In the genomic region with DNA sequence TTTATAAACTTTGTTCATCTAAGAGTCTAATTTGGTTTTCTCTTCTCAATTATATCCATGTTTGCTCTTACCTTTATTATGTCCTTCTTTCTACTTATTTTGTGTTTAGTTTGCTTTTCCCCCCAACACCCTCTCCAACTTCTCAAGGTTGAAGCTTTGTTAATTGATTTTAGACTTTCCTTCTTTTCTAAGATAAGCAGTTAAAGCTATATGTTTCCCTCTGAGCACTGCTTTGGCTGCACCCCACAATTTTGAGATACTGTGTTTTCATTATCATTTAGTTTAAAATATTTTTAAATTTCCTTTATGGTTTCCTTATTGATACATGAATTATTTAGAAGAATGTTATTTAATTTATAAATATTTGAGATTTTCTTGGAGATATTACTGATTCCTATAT, we compare ENCODE assay signal across 24 cellular contexts. TPM values are rescaled to one million over a fixed set of nuclear protein-coding genes. Genes with fewer than 3 reads are reported as not detected.
DNase-seq lines count a peak whose midpoint lies in the region; ATAC-seq, FAIRE-seq and TF ChIP-seq lines count a peak whose summit lies in the region.
"Had no signal": no experiment of that assay in that cellular context is flagged by ENCODE, and none has a peak within 500 bp of the region (broad histone marks: within the 10 kb centered on the region; RNA-seq: fewer than 3 reads in every experiment).

No MANE protein-coding gene starts in this region.

- no peaks in the 10 kb centered on the region for H3K4me1 Mint-ChIP-seq in type B pancreatic cell (ENCODE audit: unreplicated experiment)
- no peaks in the 10 kb centered on the region for H3K4me1 Mint-ChIP-seq in mesothelial cell of epicardium
- H3K4me1 Mint-ChIP-seq: B cell; CD4-positive, alpha-beta memory T cell; CD4-positive, CD25-positive, alpha-beta regulatory T cell; CD8-positive, alpha-beta memory T cell had no signal

- H3K27ac Mint-ChIP-seq in type B pancreatic cell (no peak overlapping the region), mesothelial cell of epicardium (no peak overlapping the region)
- H3K27ac Mint-ChIP-seq: B cell; CD4-positive, alpha-beta memory T cell; CD4-positive, CD25-positive, alpha-beta regulatory T cell; CD8-positive, alpha-beta memory T cell had no signal

- peaks cover 5% of the 10 kb centered on the region for H3K9me3 Mint-ChIP-seq in type B pancreatic cell
- H3K9me3 Mint-ChIP-seq in mesothelial cell of epicardium = peaks cover 14% of the 10 kb centered on the region

- TF ChIP-seq CTCF in type B pancreatic cell (conservative IDR thresholded peaks at IDR 0.05) = no peak
- TF ChIP-seq CTCF in mesothelial cell of epicardium (IDR thresholded peaks at IDR 0.05; ENCODE audit: unreplicated experiment) = no peak

- H3K36me3 Mint-ChIP-seq in type B pancreatic cell = no peaks in the 10 kb centered on the region
- peaks cover 9% of the 10 kb centered on the region for H3K36me3 Mint-ChIP-seq in mesothelial cell of epicardium
- H3K36me3 Mint-ChIP-seq: CD4-positive, alpha-beta memory T cell; CD4-positive, CD25-positive, alpha-beta regulatory T cell; CD8-positive, alpha-beta memory T cell had no signal

- H3K4me3 Mint-ChIP-seq in type B pancreatic cell (no peak overlapping the region), mesothelial cell of epicardium (no peak overlapping the region)
- H3K4me3 Mint-ChIP-seq: B cell; CD4-positive, alpha-beta memory T cell; CD8-positive, alpha-beta memory T cell had no signal

- H3K27me3 Mint-ChIP-seq in type B pancreatic cell (peaks cover under 1% of the 10 kb centered on the region), mesothelial cell of epicardium (ENCODE audit: low read depth) (no peaks in the 10 kb centered on the region)

- peak; percentile 6 for FAIRE-seq in A204.1 (lab: Jason Lieb, UNC)
- peak; percentile 67 for FAIRE-seq in G401.6 (lab: Jason Lieb, UNC)
- peak; percentile 46 for FAIRE-seq in RCC 7860 (lab: Jason Lieb, UNC)
- peak; percentile 47 for FAIRE-seq in colon (lab: Jason Lieb, UNC)
- FAIRE-seq: A549, GM12891 had no signal

- no peak for DNase-seq in RCC 7860 (ENCODE audit: low spot score)
- no peak for DNase-seq in type B pancreatic cell (ENCODE audit: extremely low spot score, unreplicated experiment)
- no peak for DNase-seq in mesothelial cell of epicardium (ENCODE audit: low spot score in 2 of 2, unreplicated experiment in 2 of 2)
- no peak for DNase-seq in NCI-H1436 (lab: John Stamatoyannopoulos, UW)
- DNase-seq: 8988T; AML-193; CD4-positive, alpha-beta memory T cell; CD4-positive, CD25-positive, alpha-beta regulatory T cell; CD8-positive, alpha-beta memory T cell; COR-L47; DMS 273 treated with DMSO at 0.1 percent for 48 hours; DMS153; DMS53; DMS79; DND-41; EL; GF-D8 had no signal

- ATAC-seq in GM19467 (IDR thresholded peaks at IDR 0.05; ENCODE audit: unreplicated experiment) = no peak
- ATAC-seq: A549 had no signal

RNA-seq across cellular contexts. Expression of a gene that starts 13.9 kb away (rescaled TPM):
- 1.3 and 2.7 TPM in 2 replicates for total RNA-seq in type B pancreatic cell (ENCODE audit: low replicate concordance)
- total RNA-seq in mesothelial cell of epicardium = 6.6 to 8.1 TPM (median 7.6 TPM) in 3 replicates
- total RNA-seq: B cell; CD4-positive, alpha-beta memory T cell; CD4-positive, CD25-positive, alpha-beta regulatory T cell; CD8-positive, alpha-beta memory T cell had no signal
